ENCODE assay signal across 8 cellular contexts in the genomic region with DNA sequence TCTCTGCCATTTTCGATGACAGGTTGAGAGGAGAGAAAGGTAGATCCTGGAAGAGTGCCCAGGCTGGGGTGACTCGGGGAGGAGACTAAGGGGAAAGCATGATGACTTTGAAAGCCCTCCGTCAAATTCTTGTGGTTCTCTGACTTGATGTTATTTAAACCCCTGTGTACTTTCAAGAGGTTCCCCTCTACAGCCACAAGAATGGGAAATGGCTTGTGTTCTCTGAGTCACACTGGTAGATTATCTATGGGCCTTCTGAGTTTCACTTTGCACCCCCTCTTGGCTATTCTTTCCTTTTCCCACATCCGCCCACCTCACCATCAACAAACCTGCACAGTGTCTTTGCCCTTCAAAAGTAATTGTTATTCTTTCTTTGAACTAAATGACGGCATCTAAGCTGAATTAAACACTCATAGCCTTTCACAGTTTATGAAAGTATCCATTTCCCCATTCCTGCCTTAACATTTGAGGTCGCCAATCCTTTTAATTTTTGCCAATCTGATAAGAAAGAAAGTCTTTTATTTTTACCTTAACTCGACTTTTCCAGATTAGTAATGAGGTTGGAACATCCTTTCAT. TPM values are rescaled to one million over a fixed set of nuclear protein-coding genes. Genes with fewer than 3 reads are reported as not detected.
A peak's percentile ranks its signal among the peaks of the same experiment; 100 is the strongest.
DNase-seq lines count a peak whose midpoint lies in the region; ATAC-seq and TF ChIP-seq lines count a peak whose summit lies in the region.

No MANE protein-coding gene starts in this region.

- TF ChIP-seq CTCF in OCI-LY1 (IDR thresholded peaks at IDR 0.05; ENCODE audit: low read length) (no peak), colonic mucosa (IDR thresholded peaks at IDR 0.05) (no peak)

- H2AK5ac ChIP-seq in mesenchymal stem cell (ENCODE audit: low read length, severe bottlenecking): no peak overlapping the region

- H3K9me3 ChIP-seq in OCI-LY1 (ENCODE audit: low read length) (no peaks in the 10 kb centered on the region), mesenchymal stem cell (ENCODE audit: control insufficient read depth, low read length) (no peaks in the 10 kb centered on the region), colonic mucosa (no peaks in the 10 kb centered on the region)

- no peaks in the 10 kb centered on the region for H3K9me2 ChIP-seq in OCI-LY1 (ENCODE audit: low read depth, low read length)

- intact Hi-C loops in colonic mucosa (cut with DNase I): no loop called here

- no peaks in the 10 kb centered on the region for H4K20me1 ChIP-seq in OCI-LY1 (ENCODE audit: insufficient read depth, low read length)

- H3K27me3 ChIP-seq in OCI-LY1 (ENCODE audit: insufficient read depth, low read length) (no peaks in the 10 kb centered on the region), mesenchymal stem cell (ENCODE audit: control insufficient read depth in 1 of 2, insufficient read depth in 1 of 2, low read length in 2 of 2) (no peaks in the 10 kb centered on the region), colonic mucosa (no peaks in the 10 kb centered on the region)

- H2BK15ac ChIP-seq in mesenchymal stem cell (ENCODE audit: low read depth, poor library complexity, severe bottlenecking): no peak overlapping the region

- H3K36me3 ChIP-seq in OCI-LY1 (ENCODE audit: insufficient read depth, low read length) (peaks cover 8% of the 10 kb centered on the region; the same call in 1 of the 2 replicates), mesenchymal stem cell (ENCODE audit: control insufficient read depth in 1 of 2, insufficient read depth in 2 of 2, low read depth in 1 of 2, low read length in 2 of 2) (no peaks in the 10 kb centered on the region), colonic mucosa (no peaks in the 10 kb centered on the region)

- H2BK120ac ChIP-seq in mesenchymal stem cell (ENCODE audit: low read depth, low read length): no peak overlapping the region

- ATAC-seq in GM18861 (IDR thresholded peaks at IDR 0.05; ENCODE audit: unreplicated experiment): peak; percentile 44
- ATAC-seq in HG02981 (IDR thresholded peaks at IDR 0.05; ENCODE audit: unreplicated experiment): peak; percentile 65

- H3K79me2 ChIP-seq in OCI-LY1 (ENCODE audit: insufficient read depth, low read length): no peaks in the 10 kb centered on the region

- H3K27ac ChIP-seq in OCI-LY1 (ENCODE audit: low read depth, low read length, poor library complexity, severe bottlenecking) (peak overlapping the region; percentile 100), mesenchymal stem cell (ENCODE audit: low read length, poor library complexity, severe bottlenecking) (peak overlapping the region; percentile 69), colonic mucosa (no peak overlapping the region)

- H3K4me2 ChIP-seq in OCI-LY1 (ENCODE audit: low read length): peak overlapping the region; percentile 43
- no peak overlapping the region for H3K4me2 ChIP-seq in mesenchymal stem cell (ENCODE audit: low read length, poor library complexity, severe bottlenecking)

- WGBS in mesenchymal stem cell: 63% methylated on average over 5 of the region's 7 CpGs

- no peak overlapping the region for H3K23ac ChIP-seq in mesenchymal stem cell (ENCODE audit: low read length in 2 of 2)

- H3F3A ChIP-seq in OCI-LY1 (ENCODE audit: insufficient read depth, low read length): peaks cover 8% of the 10 kb centered on the region; the same call in 1 of the 2 replicates

- H3K4me1 ChIP-seq in OCI-LY1 (ENCODE audit: insufficient read depth, low read length, severe bottlenecking) (peaks cover 77% of the 10 kb centered on the region), mesenchymal stem cell (ENCODE audit: control insufficient read depth, insufficient read depth, low read depth, low read length) (peaks cover 12% of the 10 kb centered on the region), colonic mucosa (no peaks in the 10 kb centered on the region)

- H2AFZ ChIP-seq in OCI-LY1 (ENCODE audit: low read length) (no peak overlapping the region), mesenchymal stem cell (ENCODE audit: low read depth, low read length) (no peak overlapping the region)

- H3K14ac ChIP-seq in mesenchymal stem cell (ENCODE audit: low read length in 2 of 2): no peak overlapping the region

- no peak overlapping the region for H3K4ac ChIP-seq in mesenchymal stem cell (ENCODE audit: low read depth in 1 of 2, low read length in 2 of 2)

- H2BK12ac ChIP-seq in mesenchymal stem cell (ENCODE audit: low read length in 2 of 2): no peak overlapping the region

- H3K18ac ChIP-seq in mesenchymal stem cell (ENCODE audit: low read depth in 1 of 2, low read length in 2 of 2): no peak overlapping the region

- DNase-seq in activated T-helper 1 cell treated with Interleukin-2 at 50 U/mL for 16 hours (ENCODE audit: low read depth) (peak; percentile 22), mesenchymal stem cell (peak; percentile 48), NCI-H748 treated with DMSO at 0.1 percent for 48 hours (lab: John Stamatoyannopoulos, UW) (no peak), NCI-H446 (lab: John Stamatoyannopoulos, UW) (no peak), colonic mucosa (no peak)

- H4K8ac ChIP-seq in mesenchymal stem cell (ENCODE audit: low read length): no peak overlapping the region

- H3K79me1 ChIP-seq in mesenchymal stem cell (replicated peaks; ENCODE audit: low read length, poor library complexity, severe bottlenecking): no peaks in the 10 kb centered on the region

- H2BK5ac ChIP-seq in mesenchymal stem cell (ENCODE audit: low read depth, low read length, poor library complexity, severe bottlenecking): no peak overlapping the region

- H3K4me3 ChIP-seq in OCI-LY1 (ENCODE audit: low read depth, low read length, poor library complexity, severe bottlenecking): peak overlapping the region; percentile 5
- H3K4me3 ChIP-seq in mesenchymal stem cell (ENCODE audit: insufficient read depth in 1 of 2, low read depth in 1 of 2, low read length in 2 of 2): no peak overlapping the region
- H3K4me3 ChIP-seq in colonic mucosa: no peak overlapping the region

- H3K9ac ChIP-seq in OCI-LY1 (ENCODE audit: low read length) (peak overlapping the region; percentile 43; the same call in 1 of the 2 replicates), mesenchymal stem cell (ENCODE audit: low read length) (no peak overlapping the region), colonic mucosa (ENCODE audit: low read depth in 2 of 2, low read length in 2 of 2) (no peak overlapping the region)

- no peak overlapping the region for H4K91ac ChIP-seq in mesenchymal stem cell (ENCODE audit: low read length)

RNA-seq across cellular contexts. Expression of a gene that starts 24.1 kb away (rescaled TPM):
- not detected for polyA plus RNA-seq in mesenchymal stem cell (2013, experiment 1 of 2)
- not detected for polyA plus RNA-seq in mesenchymal stem cell (2013, experiment 2 of 2)
- 1 to 10 TPM in 1 of 2 donors, under 1 TPM in 1; 0.96 to 1.3 TPM for total RNA-seq in colonic mucosa

Comparison
In these comparisons a context has a peak if more than half of its experiments do, and no peak if none do; other contexts are left out.
1. DNase-seq: peak in activated T-helper 1 cell treated with Interleukin-2 at 50 U/mL for 16 hours (single experiment) and mesenchymal stem cell (single experiment); none in NCI-H748 treated with DMSO at 0.1 percent for 48 hours (single experiment), NCI-H446 (0 of 2) and colonic mucosa (single experiment).